Comparison of ENCODE assay signal across 17 cellular contexts in the genomic region with DNA sequence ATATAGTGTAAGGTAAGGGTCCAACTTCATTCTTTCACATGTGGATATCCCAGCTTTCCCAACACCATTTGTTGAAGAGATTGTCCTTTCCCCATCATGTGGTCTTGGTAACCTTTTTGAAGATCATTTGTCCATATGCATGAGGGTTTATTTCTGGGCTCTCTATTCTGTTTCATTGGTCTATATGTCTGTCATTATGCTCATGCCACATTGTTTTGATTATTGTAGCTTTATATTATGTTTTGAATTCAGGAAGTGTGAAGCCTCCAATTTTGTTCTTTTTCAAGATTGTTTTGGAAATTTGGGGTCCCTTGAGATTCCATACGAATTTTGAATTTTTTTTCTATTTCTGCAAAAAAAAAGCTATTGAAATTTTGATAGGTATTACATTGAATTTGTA. TPM values are rescaled to one million over a fixed set of nuclear protein-coding genes. Genes with fewer than 3 reads are reported as not detected.
A peak's percentile ranks its signal among the peaks of the same experiment; 100 is the strongest.
DNase-seq lines count a peak whose midpoint lies in the region; ATAC-seq, FAIRE-seq and TF ChIP-seq lines count a peak whose summit lies in the region.
"Had no signal": no experiment of that assay in that cellular context is flagged by ENCODE, and none has a peak within 500 bp of the region (broad histone marks: within the 10 kb centered on the region; RNA-seq: fewer than 3 reads in every experiment).

No MANE protein-coding gene starts in this region.

- H3K79me2 ChIP-seq in DND-41 (ENCODE audit: insufficient read depth, low read length), result peaks cover 12% of the 10 kb centered on the region
- H3K79me2 ChIP-seq in OCI-LY7 (ENCODE audit: insufficient read depth, low read depth, low read length), result peaks cover 27% of the 10 kb centered on the region; the same call in 1 of the 2 replicates

- H3K4me3 Mint-ChIP-seq in naive B cell (peak overlapping the region in 4 of 8 donors; percentile 10 to 59 (median 36)), CD14-positive monocyte (no peak overlapping the region)
- H3K4me3 Mint-ChIP-seq: GM23338, H9, HFFc6 had no signal

- H3K9me3 Mint-ChIP-seq in naive B cell, result peaks cover 0 to 6% (median 0%) of the 10 kb centered on the region in 7 donors
- H3K9me3 Mint-ChIP-seq in CD14-positive monocyte, result peaks cover 0 to 8% (median 4%) of the 10 kb centered on the region in 7 donors

- H4K20me1 ChIP-seq in DND-41 (ENCODE audit: insufficient read depth, low read length) (no peaks in the 10 kb centered on the region), OCI-LY7 (ENCODE audit: insufficient read depth, low read length) (no peaks in the 10 kb centered on the region)

- no TSS peak for BruUV-seq in OCI-LY7 (replicated peaks; lab: Mats Ljungman, UMichigan)

- ATAC-seq in A549 (no peak), DND-41 (ENCODE audit: insufficient read depth, low read depth) (no peak), naive B cell (ENCODE audit: low read depth in 2 of 2) (no peak), HG03442 (IDR thresholded peaks at IDR 0.05; ENCODE audit: unreplicated experiment) (no peak), HG03045 (IDR thresholded peaks at IDR 0.05; ENCODE audit: unreplicated experiment) (no peak)
- ATAC-seq: GM12878, GM23338 had no signal

- no peak for TF ChIP-seq POLR2A in A549 (IDR thresholded peaks at IDR 0.05; ENCODE audit: low read length)

- H3K36me3 ChIP-seq in DND-41 (ENCODE audit: insufficient read depth, low read length) (no peaks in the 10 kb centered on the region), OCI-LY7 (ENCODE audit: insufficient read depth, low read length) (peaks cover 34% of the 10 kb centered on the region)

- H3K9me2 ChIP-seq in OCI-LY7 (ENCODE audit: insufficient read depth, low read length), result no peaks in the 10 kb centered on the region

- H3K4me1 Mint-ChIP-seq in naive B cell, result peaks cover 68 to 83% (median 71%) of the 10 kb centered on the region in 3 donors
- H3K4me1 Mint-ChIP-seq in CD14-positive monocyte, result peaks cover 73% of the 10 kb centered on the region

- CTCF ChIA-PET in A549 (lab: Yijun Ruan, JAX), result interaction anchor here (0.6 to 3.5 kb wide), 4 partner anchors 10 to 477 kb away, joined by 3 to 12 read pairs (median 4); no protein-coding TSS in a partner anchor
- CTCF ChIA-PET in OCI-LY7 (lab: Charles Lee; ENCODE audit: unreplicated experiment), result no interaction called here

- 4% methylated on average over 1 of the region's 1 CpG for WGBS in A549 (ENCODE audit: missing lambda C conversion rate)

- H3K27me3 Mint-ChIP-seq in naive B cell, result no peaks in the 10 kb centered on the region
- H3K27me3 Mint-ChIP-seq in CD14-positive monocyte (ENCODE audit: low read depth in 3 of 3), result peaks cover 0 to 4% (median 0%) of the 10 kb centered on the region in 3 donors

- DNase-seq in A549 (ENCODE audit: low read depth in 1 of 2, low spot score in 1 of 2) (no peak), DND-41 (no peak), OCI-LY7 (ENCODE audit: low spot score) (no peak), naive B cell (no peak), kidney glomerular epithelial cell (lab: John Stamatoyannopoulos, UW) (no peak), CD14-positive monocyte (ENCODE audit: low spot score) (no peak)
- DNase-seq: 8988T, ACHN, DMS53, H9, HFFc6, KG1 had no signal

- no peaks in the 10 kb centered on the region for H3K27me3 ChIP-seq in DND-41 (ENCODE audit: insufficient read depth, low read length, poor library complexity)

- intact Hi-C loops in OCI-LY7 (cut with micrococcal nuclease; ENCODE audit: unreplicated experiment), result loop anchor here (5.0 kb wide), 1 partner anchor 393 kb away; a partner anchor contains a TSS
- intact Hi-C loops in CD14-positive monocyte (cut with micrococcal nuclease), result no loop called here

- H3K27ac ChIP-seq in A549, result no peak overlapping the region
- H3K27ac ChIP-seq in DND-41 (ENCODE audit: low read length), result peak overlapping the region; percentile 98
- peak overlapping the region; percentile 96 for H3K27ac ChIP-seq in OCI-LY7 (ENCODE audit: low read depth, low read length, poor library complexity, severe bottlenecking)

- POLR2A ChIA-PET in A549 (lab: Yijun Ruan, JAX) (no interaction called here), OCI-LY7 (lab: Charles Lee) (interaction anchor here (0.7 to 7.4 kb wide), 5 partner anchors 10 to 57 kb away, joined by 3 to 250 read pairs (median 16); a partner anchor contains a TSS)

- H2AFZ ChIP-seq in DND-41 (ENCODE audit: low read depth, low read length) (no peak overlapping the region), OCI-LY7 (ENCODE audit: low read length) (no peak overlapping the region)
- H2AFZ ChIP-seq: GM23338 had no signal

- no peak for TF ChIP-seq EP300 in A549 (IDR thresholded peaks at IDR 0.05)

- no peak overlapping the region for H3K9ac ChIP-seq in DND-41 (ENCODE audit: low read depth, low read length)

- H3K4me1 ChIP-seq in A549 (peaks cover 5% of the 10 kb centered on the region; the same call in 1 of the 3 replicates), DND-41 (ENCODE audit: insufficient read depth, low read length) (peaks cover 60% of the 10 kb centered on the region), OCI-LY7 (ENCODE audit: insufficient read depth, low read length, poor library complexity, severe bottlenecking) (peaks cover 69% of the 10 kb centered on the region)

- H3K36me3 Mint-ChIP-seq in naive B cell, result no peaks in the 10 kb centered on the region
- peaks cover 0 to 1% of the 10 kb centered on the region in 2 donors for H3K36me3 Mint-ChIP-seq in CD14-positive monocyte

- H3K4me3 ChIP-seq in A549 (no peak overlapping the region), DND-41 (ENCODE audit: low read depth in 1 of 2, low read length in 2 of 2) (no peak overlapping the region), OCI-LY7 (ENCODE audit: low read depth, low read length, poor library complexity, severe bottlenecking) (no peak overlapping the region)
- H3K4me3 ChIP-seq: GM12878, GM23338 had no signal

- H3K4me2 ChIP-seq in A549 (no peak overlapping the region), DND-41 (ENCODE audit: insufficient read depth, low read length) (no peak overlapping the region), OCI-LY7 (ENCODE audit: low read length) (no peak overlapping the region)
- H3K4me2 ChIP-seq: GM23338 had no signal

- peak overlapping the region in 5 of 6 donors; percentile 39 to 98 (median 79) for H3K27ac Mint-ChIP-seq in naive B cell
- H3K27ac Mint-ChIP-seq in CD14-positive monocyte, result peak overlapping the region in 2 of 7 donors; percentile 5 to 26
- H3K27ac Mint-ChIP-seq: GM23338, H9, HFFc6 had no signal

- TF ChIP-seq CTCF in A549 (IDR thresholded peaks at IDR 0.05), result no peak
- TF ChIP-seq CTCF in DND-41 (IDR thresholded peaks at IDR 0.05; ENCODE audit: borderline replicate concordance, extremely low read depth, low read length, poor library complexity, severe bottlenecking), result no peak
- TF ChIP-seq CTCF in OCI-LY7 (conservative IDR thresholded peaks at IDR 0.05; ENCODE audit: low read length), result no peak
- TF ChIP-seq CTCF in CD14-positive monocyte (IDR thresholded peaks at IDR 0.05), result no peak

- FAIRE-seq in A549 (lab: Jason Lieb, UNC), result no peak
- FAIRE-seq: GM12878 had no signal

- no peak for TF ChIP-seq RAD21 in A549 (conservative IDR thresholded peaks at IDR 0.05 in 1 of 2, IDR thresholded peaks at IDR 0.05 in 1 of 2)

- H3K9me3 ChIP-seq in A549, result peaks cover 9% of the 10 kb centered on the region
- H3K9me3 ChIP-seq in DND-41 (ENCODE audit: insufficient read depth, low read length, severe bottlenecking), result peaks cover 11% of the 10 kb centered on the region
- H3K9me3 ChIP-seq in OCI-LY7 (ENCODE audit: low read length), result peaks cover 24% of the 10 kb centered on the region

TF ChIP-seq in A549, 52 proteins besides CTCF, POLR2A, EP300 and RAD21:
- TF ChIP-seq SREBF2 (IDR thresholded peaks at IDR 0.05) (no peak), HDAC2 (IDR thresholded peaks at IDR 0.05) (0 out of 2 replicates have a peak, but pooled peaks have one; percentile 41)

RNA-seq across cellular contexts. Expression of a gene that starts 15.2 kb away (rescaled TPM):
- polyA plus RNA-seq in A549 (2011; rRNA removed), result 0.05 TPM in 1 of 2 replicates, not detected in the other
- polyA plus RNA-seq in A549 (2012; cell fraction: cytosol; rRNA removed), result 0.01 TPM in 1 of 2 replicates, not detected in the other
- 0.01 TPM in 1 of 2 replicates, not detected in the other for polyA plus RNA-seq in A549 (2012; cell fraction: nucleus; rRNA removed)
- polyA plus RNA-seq in A549 (2017; fragmentation: RNase III; extraction: RNeasy Plus Mini Kit Qiagen cat#74134 plus additional on column Dnase treatment), result 0.04 TPM in 1 of 3 replicates, not detected in the others
- polyA minus RNA-seq in A549 (2011; rRNA and poly(A)+ RNA removed), result not detected in 2 replicates
- total RNA-seq in OCI-LY7 (2014; rRNA removed; shearing (Covaris generic)), result 164 and 186 TPM in 2 replicates
- 161 and 180 TPM in 2 replicates for total RNA-seq in OCI-LY7 (2022)
- polyA plus RNA-seq in naive B cell (ENCODE audit: low read depth in 6 of 6), result 100 to 1,000 TPM; 273 to 418 (median 333) TPM
- polyA plus RNA-seq in CD14-positive monocyte, result 100 to 1,000 TPM; 216 to 218 TPM
- total RNA-seq: G401, HFFc6 had no signal

Comparison
In these comparisons a context has a peak if more than half of its experiments do, and no peak if none do; other contexts are left out.
1. H3K27ac ChIP-seq: peak in DND-41 (single experiment) and OCI-LY7 (single experiment); none in A549 (0 of 2).
2. RNA of a gene that starts 15.2 kb away (polyA plus RNA-seq): 273 to 418 TPM in naive B cell and 216 to 218 TPM in CD14-positive monocyte; 0.01 to 0.05 TPM in A549; every median in the first group is over 100 times any median in the second.